Comparison of ENCODE assay signal across 10 cellular contexts in the genomic region with DNA sequence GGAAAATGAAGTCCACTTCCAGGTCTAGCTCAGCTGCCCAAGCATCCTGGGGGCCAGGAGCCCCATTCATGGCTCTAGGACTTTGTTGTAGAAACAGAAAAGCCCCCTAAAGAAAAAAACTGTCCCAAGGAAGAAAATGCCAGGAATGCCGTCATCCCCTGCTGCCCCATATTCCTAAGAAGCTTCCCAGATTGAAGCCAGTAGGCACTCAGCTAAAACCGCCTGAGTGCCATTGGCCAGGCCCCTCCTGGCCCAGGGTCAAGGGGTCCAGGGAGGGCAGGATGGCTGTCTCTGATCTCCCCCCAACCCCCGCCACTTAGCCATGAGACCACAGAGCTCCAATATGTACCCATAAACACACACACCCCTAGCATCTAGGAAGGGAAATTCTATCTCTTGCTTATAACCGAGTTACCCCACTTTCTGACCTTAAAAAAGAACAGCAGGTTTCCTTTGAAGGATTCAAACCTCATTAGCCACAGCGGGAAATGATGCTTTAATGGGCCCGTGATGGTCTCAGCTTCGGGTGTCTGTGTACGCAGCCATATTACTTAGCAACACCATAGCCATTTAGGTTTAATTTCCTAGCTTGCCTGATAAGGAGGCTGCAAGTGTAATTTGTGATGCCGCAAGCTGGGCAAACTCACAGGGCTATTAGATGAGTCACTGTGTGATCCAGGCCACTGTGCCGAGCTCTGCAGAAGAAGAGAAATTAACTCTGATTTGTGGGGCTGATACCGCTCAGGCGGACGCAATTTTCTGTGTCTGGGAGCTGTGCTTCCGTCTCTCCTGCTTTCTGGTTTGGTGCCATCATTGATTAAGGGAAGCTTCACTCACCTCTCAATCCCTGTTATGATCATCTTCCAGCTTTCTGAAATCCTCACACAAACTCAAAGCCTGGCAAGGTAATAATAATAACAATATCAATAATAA.
A peak's percentile ranks its signal among the peaks of the same experiment; 100 is the strongest.
DNase-seq lines count a peak whose midpoint lies in the region; ATAC-seq, FAIRE-seq and TF ChIP-seq lines count a peak whose summit lies in the region.
"Had no signal": no experiment of that assay in that cellular context is flagged by ENCODE, and none has a peak within 500 bp of the region (broad histone marks: within the 10 kb centered on the region; RNA-seq: fewer than 3 reads in every experiment).

No MANE protein-coding gene starts in this region.

- no peaks in the 10 kb centered on the region for H3F3A ChIP-seq in PC-3 (ENCODE audit: low read length, unreplicated experiment)

- no peaks in the 10 kb centered on the region for H4K20me1 ChIP-seq in mammary epithelial cell (ENCODE audit: insufficient read depth, low read length)
- H4K20me1 ChIP-seq in PC-3 (ENCODE audit: low read length), result no peaks in the 10 kb centered on the region

- CTCF ChIA-PET in MCF 10A (lab: Yijun Ruan, JAX), result interaction anchor here (0.7 to 3.9 kb wide), 4 partner anchors 11 to 70 kb away, joined by 3 to 20 read pairs (median 3); no protein-coding TSS in a partner anchor
- CTCF ChIA-PET in mammary epithelial cell (lab: Charles Lee; ENCODE audit: low non-redundant PET), result no interaction called here
- CTCF ChIA-PET in PC-3 (lab: Charles Lee), result interaction anchor here (0.8 kb wide), 1 partner anchor 254 kb away, joined by 6 read pairs; no protein-coding TSS in a partner anchor

- no peak overlapping the region for H3K27ac ChIP-seq in mammary epithelial cell (ENCODE audit: insufficient read depth, low read depth, low read length)
- no peak overlapping the region for H3K27ac ChIP-seq in PC-3 (ENCODE audit: low read length)
- H3K27ac ChIP-seq in thyroid gland, result no peak overlapping the region
- H3K27ac ChIP-seq: spleen had no signal

- no peak overlapping the region for H3K27ac Mint-ChIP-seq in MCF 10A (ENCODE audit: low read depth, unreplicated experiment)
- H3K27ac Mint-ChIP-seq: B cell had no signal

- H3K9me2 ChIP-seq in PC-3 (replicated peaks; ENCODE audit: low read length), result no peaks in the 10 kb centered on the region

- H3K79me2 ChIP-seq in mammary epithelial cell (ENCODE audit: insufficient read depth, low read length) (no peaks in the 10 kb centered on the region), PC-3 (ENCODE audit: low read length) (no peaks in the 10 kb centered on the region)

- peaks cover under 1% of the 10 kb centered on the region for H3K9me3 Mint-ChIP-seq in MCF 10A (ENCODE audit: unreplicated experiment)

- H3K4me1 Mint-ChIP-seq in MCF 10A (ENCODE audit: insufficient read depth, unreplicated experiment), result no peaks in the 10 kb centered on the region
- H3K4me1 Mint-ChIP-seq: B cell had no signal

- no TSS peak for BruUV-seq in MCF 10A (replicated peaks; lab: Mats Ljungman, UMichigan)
- no TSS peak for BruUV-seq in mammary epithelial cell (replicated peaks; lab: Mats Ljungman, UMichigan)
- no TSS peak for BruUV-seq in PC-3 (replicated peaks; lab: Mats Ljungman, UMichigan)

- ATAC-seq in PC-3 (peak; percentile 92), GM18519 (IDR thresholded peaks at IDR 0.05; ENCODE audit: low FRiP score, unreplicated experiment) (no peak)

- H3K4me1 ChIP-seq in mammary epithelial cell (ENCODE audit: insufficient read depth, low read length) (no peaks in the 10 kb centered on the region), PC-3 (ENCODE audit: insufficient read depth, low read length) (peaks cover 8% of the 10 kb centered on the region; the same call in 1 of the 2 replicates), thyroid gland (no peaks in the 10 kb centered on the region)
- H3K4me1 ChIP-seq: spleen had no signal

- dilution Hi-C loops in mammary epithelial cell (cut with HindIII; ENCODE audit: low sequenced_read_pairs), result loop anchor here (5.0 kb wide), 2 partner anchors 69 to 76 kb away; no protein-coding TSS in a partner anchor

- H3K27me3 ChIP-seq in mammary epithelial cell (ENCODE audit: insufficient read depth, low read length), result no peaks in the 10 kb centered on the region
- no peaks in the 10 kb centered on the region for H3K27me3 ChIP-seq in PC-3 (ENCODE audit: low read length)
- H3K27me3 ChIP-seq in thyroid gland, result no peaks in the 10 kb centered on the region
- H3K27me3 ChIP-seq: spleen had no signal

- H3K27me3 Mint-ChIP-seq in MCF 10A (ENCODE audit: insufficient read depth, unreplicated experiment), result peaks cover 15% of the 10 kb centered on the region
- H3K27me3 Mint-ChIP-seq: B cell had no signal

- POLR2A ChIA-PET in MCF 10A (lab: Yijun Ruan, JAX), result no interaction called here
- POLR2A ChIA-PET in PC-3 (lab: Charles Lee; ENCODE audit: unreplicated experiment), result interaction anchor here (0.6 to 0.7 kb wide), 2 partner anchors 89 to 367 kb away, joined by 3 to 6 read pairs; no protein-coding TSS in a partner anchor

- H3K4me3 Mint-ChIP-seq in MCF 10A (ENCODE audit: unreplicated experiment), result no peak overlapping the region
- H3K4me3 Mint-ChIP-seq: B cell had no signal

- intact Hi-C loops in MCF 10A (cut with micrococcal nuclease) (no loop called here), mammary epithelial cell (cut with micrococcal nuclease) (no loop called here), PC-3 (cut with micrococcal nuclease) (loop anchor here (10.0 kb wide), 1 partner anchor 156 kb away; no protein-coding TSS in a partner anchor), thyroid gland (cut with DNase I) (no loop called here)

- H2AFZ ChIP-seq in mammary epithelial cell (ENCODE audit: low read depth, low read length), result no peak overlapping the region
- peak overlapping the region; percentile 16; the same call in 1 of the 2 replicates for H2AFZ ChIP-seq in PC-3 (ENCODE audit: low read length)

- H3K4me3 ChIP-seq in mammary epithelial cell (replicated peaks in 1 of 3; ENCODE audit: insufficient read depth in 1 of 3, low read depth in 2 of 3, low read length in 3 of 3) (no peak overlapping the region), PC-3 (ENCODE audit: low read length) (peak overlapping the region; percentile 4; the same call in 1 of the 2 replicates), fibroblast of villous mesenchyme (ENCODE audit: low read depth, low read length) (no peak overlapping the region), thyroid gland (replicated peaks in 1 of 3) (no peak overlapping the region)
- H3K4me3 ChIP-seq: spleen had no signal

- no peak for TF ChIP-seq POLR2A in thyroid gland (IDR thresholded peaks at IDR 0.05)

- in situ Hi-C loops in mammary epithelial cell (cut with MboI; ENCODE audit: low sequenced_read_pairs in 2 of 2), result loop anchor here in 1 of 2 donors (10.0 kb wide), 1 partner anchor 264 kb away; no protein-coding TSS in a partner anchor

- H3K36me3 ChIP-seq in mammary epithelial cell (ENCODE audit: insufficient read depth, low read length), result no peaks in the 10 kb centered on the region
- H3K36me3 ChIP-seq in PC-3 (ENCODE audit: low read depth, low read length), result no peaks in the 10 kb centered on the region
- no peaks in the 10 kb centered on the region for H3K36me3 ChIP-seq in thyroid gland
- H3K36me3 ChIP-seq: spleen had no signal

- H3K9me3 ChIP-seq in mammary epithelial cell (replicated peaks; ENCODE audit: insufficient read depth, low read length) (no peaks in the 10 kb centered on the region), PC-3 (ENCODE audit: low read length) (peaks cover 2% of the 10 kb centered on the region), thyroid gland (no peaks in the 10 kb centered on the region)

- DNase-seq in MCF 10A (ENCODE audit: unreplicated experiment) (peak; percentile 20), mammary epithelial cell (no peak), PC-3 (peak; percentile 85), fibroblast of villous mesenchyme (ENCODE audit: low read depth) (peak; percentile 90), urothelium cell line (ENCODE audit: low spot score) (peak; percentile 76), thyroid gland (no peak), AML-193 (lab: John Stamatoyannopoulos, UW) (no peak)
- DNase-seq: spleen had no signal

- no peak for TF ChIP-seq CTCF in MCF 10A (IDR thresholded peaks at IDR 0.05; ENCODE audit: unreplicated experiment)
- TF ChIP-seq CTCF in mammary epithelial cell (conservative IDR thresholded peaks at IDR 0.05 in 1 of 2, IDR thresholded peaks at IDR 0.05 in 1 of 2; ENCODE audit: extremely low read depth in 1 of 2, insufficient read depth in 1 of 2, low read depth in 1 of 2, low read length in 2 of 2), result no peak
- TF ChIP-seq CTCF in PC-3 (conservative IDR thresholded peaks at IDR 0.05; ENCODE audit: low read depth, low read length), result no peak
- TF ChIP-seq CTCF in fibroblast of villous mesenchyme (IDR thresholded peaks at IDR 0.05; ENCODE audit: insufficient read depth, low read depth, low read length), result no peak
- TF ChIP-seq CTCF in thyroid gland (IDR thresholded peaks at IDR 0.05), result no peak

- FAIRE-seq in urothelium cell line (lab: Jason Lieb, UNC), result peak; percentile 80

- no peaks in the 10 kb centered on the region for H3K36me3 Mint-ChIP-seq in MCF 10A (ENCODE audit: insufficient read depth, unreplicated experiment)

- WGBS in mammary epithelial cell (ENCODE audit: low coverage, missing lambda C conversion rate), result 86% methylated on average over 14 of the region's 14 CpGs
- 61 to 66% methylated on average over 13 to 14 of the region's 14 CpGs for WGBS in thyroid gland, 2 donors

- no peak overlapping the region for H3K9ac ChIP-seq in mammary epithelial cell (ENCODE audit: insufficient read depth, low read length)
- H3K9ac ChIP-seq in PC-3 (ENCODE audit: low read length), result no peak overlapping the region

- no peak overlapping the region for H3K4me2 ChIP-seq in mammary epithelial cell (ENCODE audit: insufficient read depth, low read depth, low read length)
- H3K4me2 ChIP-seq in PC-3 (ENCODE audit: low read length), result peak overlapping the region; percentile 45

Comparison
In these comparisons a context has a peak if more than half of its experiments do, and no peak if none do; other contexts are left out.
1. DNase-seq: peak in MCF 10A (single experiment), PC-3 (single experiment), fibroblast of villous mesenchyme (single experiment) and urothelium cell line (single experiment); none in mammary epithelial cell (single experiment), thyroid gland (0 of 2) and AML-193 (0 of 2).